In the genomic region with DNA sequence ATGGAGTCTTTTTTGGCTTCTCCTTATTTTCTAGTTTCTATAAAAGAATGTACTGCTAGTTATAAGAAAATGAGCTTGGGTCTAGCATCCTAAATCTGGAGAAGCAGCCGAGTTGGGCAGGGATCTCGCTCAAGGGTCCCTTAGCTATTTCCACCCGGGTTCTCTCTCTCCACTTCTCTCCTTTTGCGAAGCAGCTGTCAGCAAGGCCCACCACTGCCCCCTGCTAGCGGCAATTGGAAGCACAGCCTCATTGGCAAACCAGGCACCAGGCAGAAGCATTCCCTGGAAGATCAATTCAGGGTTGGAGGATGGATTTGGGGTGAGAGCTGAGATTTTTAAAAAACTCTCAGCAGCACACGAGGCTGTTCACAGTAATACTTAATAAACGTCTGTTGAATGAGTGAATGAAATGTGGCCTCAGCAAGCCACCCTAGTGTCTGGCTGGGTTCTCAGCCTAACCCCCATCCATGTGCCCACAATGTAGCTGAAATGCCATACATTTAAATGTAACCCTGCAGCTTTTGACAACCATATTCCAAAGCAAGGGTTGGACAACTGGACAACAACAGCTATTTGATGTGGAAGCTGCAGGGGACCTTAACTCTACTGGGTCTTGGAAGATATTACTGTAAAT, we compare ENCODE assay signal across 1 cellular context.
TF ChIP-seq lines count a peak whose summit lies in the region.

No MANE protein-coding gene starts in this region.

TF ChIP-seq in GM23338, 12 proteins besides CTCF, POLR2A, EP300 and RAD21:
- TF ChIP-seq, protein P1, sequence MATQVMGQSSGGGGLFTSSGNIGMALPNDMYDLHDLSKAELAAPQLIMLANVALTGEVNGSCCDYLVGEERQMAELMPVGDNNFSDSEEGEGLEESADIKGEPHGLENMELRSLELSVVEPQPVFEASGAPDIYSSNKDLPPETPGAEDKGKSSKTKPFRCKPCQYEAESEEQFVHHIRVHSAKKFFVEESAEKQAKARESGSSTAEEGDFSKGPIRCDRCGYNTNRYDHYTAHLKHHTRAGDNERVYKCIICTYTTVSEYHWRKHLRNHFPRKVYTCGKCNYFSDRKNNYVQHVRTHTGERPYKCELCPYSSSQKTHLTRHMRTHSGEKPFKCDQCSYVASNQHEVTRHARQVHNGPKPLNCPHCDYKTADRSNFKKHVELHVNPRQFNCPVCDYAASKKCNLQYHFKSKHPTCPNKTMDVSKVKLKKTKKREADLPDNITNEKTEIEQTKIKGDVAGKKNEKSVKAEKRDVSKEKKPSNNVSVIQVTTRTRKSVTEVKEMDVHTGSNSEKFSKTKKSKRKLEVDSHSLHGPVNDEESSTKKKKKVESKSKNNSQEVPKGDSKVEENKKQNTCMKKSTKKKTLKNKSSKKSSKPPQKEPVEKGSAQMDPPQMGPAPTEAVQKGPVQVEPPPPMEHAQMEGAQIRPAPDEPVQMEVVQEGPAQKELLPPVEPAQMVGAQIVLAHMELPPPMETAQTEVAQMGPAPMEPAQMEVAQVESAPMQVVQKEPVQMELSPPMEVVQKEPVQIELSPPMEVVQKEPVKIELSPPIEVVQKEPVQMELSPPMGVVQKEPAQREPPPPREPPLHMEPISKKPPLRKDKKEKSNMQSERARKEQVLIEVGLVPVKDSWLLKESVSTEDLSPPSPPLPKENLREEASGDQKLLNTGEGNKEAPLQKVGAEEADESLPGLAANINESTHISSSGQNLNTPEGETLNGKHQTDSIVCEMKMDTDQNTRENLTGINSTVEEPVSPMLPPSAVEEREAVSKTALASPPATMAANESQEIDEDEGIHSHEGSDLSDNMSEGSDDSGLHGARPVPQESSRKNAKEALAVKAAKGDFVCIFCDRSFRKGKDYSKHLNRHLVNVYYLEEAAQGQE (IDR thresholded peaks at IDR 0.05; ENCODE audit: unreplicated experiment) = no peak
- TF ChIP-seq, protein P2, sequence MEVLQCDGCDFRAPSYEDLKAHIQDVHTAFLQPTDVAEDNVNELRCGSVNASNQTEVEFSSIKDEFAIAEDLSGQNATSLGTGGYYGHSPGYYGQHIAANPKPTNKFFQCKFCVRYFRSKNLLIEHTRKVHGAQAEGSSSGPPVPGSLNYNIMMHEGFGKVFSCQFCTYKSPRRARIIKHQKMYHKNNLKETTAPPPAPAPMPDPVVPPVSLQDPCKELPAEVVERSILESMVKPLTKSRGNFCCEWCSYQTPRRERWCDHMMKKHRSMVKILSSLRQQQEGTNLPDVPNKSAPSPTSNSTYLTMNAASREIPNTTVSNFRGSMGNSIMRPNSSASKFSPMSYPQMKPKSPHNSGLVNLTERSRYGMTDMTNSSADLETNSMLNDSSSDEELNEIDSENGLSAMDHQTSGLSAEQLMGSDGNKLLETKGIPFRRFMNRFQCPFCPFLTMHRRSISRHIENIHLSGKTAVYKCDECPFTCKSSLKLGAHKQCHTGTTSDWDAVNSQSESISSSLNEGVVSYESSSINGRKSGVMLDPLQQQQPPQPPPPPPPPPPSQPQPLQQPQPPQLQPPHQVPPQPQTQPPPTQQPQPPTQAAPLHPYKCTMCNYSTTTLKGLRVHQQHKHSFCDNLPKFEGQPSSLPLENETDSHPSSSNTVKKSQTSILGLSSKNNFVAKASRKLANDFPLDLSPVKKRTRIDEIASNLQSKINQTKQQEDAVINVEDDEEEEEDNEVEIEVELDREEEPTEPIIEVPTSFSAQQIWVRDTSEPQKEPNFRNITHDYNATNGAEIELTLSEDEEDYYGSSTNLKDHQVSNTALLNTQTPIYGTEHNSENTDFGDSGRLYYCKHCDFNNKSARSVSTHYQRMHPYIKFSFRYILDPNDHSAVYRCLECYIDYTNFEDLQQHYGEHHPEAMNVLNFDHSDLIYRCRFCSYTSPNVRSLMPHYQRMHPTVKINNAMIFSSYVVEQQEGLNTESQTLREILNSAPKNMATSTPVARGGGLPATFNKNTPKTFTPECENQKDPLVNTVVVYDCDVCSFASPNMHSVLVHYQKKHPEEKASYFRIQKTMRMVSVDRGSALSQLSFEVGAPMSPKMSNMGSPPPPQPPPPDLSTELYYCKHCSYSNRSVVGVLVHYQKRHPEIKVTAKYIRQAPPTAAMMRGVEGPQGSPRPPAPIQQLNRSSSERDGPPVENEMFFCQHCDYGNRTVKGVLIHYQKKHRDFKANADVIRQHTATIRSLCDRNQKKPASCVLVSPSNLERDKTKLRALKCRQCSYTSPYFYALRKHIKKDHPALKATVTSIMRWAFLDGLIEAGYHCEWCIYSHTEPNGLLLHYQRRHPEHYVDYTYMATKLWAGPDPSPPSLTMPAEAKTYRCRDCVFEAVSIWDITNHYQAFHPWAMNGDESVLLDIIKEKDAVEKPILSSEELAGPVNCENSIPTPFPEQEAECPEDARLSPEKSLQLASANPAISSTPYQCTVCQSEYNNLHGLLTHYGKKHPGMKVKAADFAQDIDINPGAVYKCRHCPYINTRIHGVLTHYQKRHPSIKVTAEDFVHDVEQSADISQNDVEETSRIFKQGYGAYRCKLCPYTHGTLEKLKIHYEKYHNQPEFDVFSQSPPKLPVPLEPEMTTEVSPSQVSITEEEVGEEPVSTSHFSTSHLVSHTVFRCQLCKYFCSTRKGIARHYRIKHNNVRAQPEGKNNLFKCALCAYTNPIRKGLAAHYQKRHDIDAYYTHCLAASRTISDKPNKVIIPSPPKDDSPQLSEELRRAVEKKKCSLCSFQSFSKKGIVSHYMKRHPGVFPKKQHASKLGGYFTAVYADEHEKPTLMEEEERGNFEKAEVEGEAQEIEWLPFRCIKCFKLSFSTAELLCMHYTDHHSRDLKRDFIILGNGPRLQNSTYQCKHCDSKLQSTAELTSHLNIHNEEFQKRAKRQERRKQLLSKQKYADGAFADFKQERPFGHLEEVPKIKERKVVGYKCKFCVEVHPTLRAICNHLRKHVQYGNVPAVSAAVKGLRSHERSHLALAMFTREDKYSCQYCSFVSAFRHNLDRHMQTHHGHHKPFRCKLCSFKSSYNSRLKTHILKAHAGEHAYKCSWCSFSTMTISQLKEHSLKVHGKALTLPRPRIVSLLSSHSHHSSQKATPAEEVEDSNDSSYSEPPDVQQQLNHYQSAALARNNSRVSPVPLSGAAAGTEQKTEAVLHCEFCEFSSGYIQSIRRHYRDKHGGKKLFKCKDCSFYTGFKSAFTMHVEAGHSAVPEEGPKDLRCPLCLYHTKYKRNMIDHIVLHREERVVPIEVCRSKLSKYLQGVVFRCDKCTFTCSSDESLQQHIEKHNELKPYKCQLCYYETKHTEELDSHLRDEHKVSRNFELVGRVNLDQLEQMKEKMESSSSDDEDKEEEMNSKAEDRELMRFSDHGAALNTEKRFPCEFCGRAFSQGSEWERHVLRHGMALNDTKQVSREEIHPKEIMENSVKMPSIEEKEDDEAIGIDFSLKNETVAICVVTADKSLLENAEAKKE (CRISPR knock-in tag; IDR thresholded peaks at IDR 0.05) = no peak
- TF ChIP-seq ZNF331 (CRISPR knock-in tag; IDR thresholded peaks at IDR 0.05; ENCODE audit: low read depth) (no peak), EZH2phosphoT487 (IDR thresholded peaks at IDR 0.05; ENCODE audit: unreplicated experiment) (no peak), STAT1 (IDR thresholded peaks at IDR 0.05; ENCODE audit: unreplicated experiment) (no peak), JUNB (IDR thresholded peaks at IDR 0.05; ENCODE audit: unreplicated experiment) (no peak), EZH2 (IDR thresholded peaks at IDR 0.05; ENCODE audit: low read depth, unreplicated experiment) (no peak)
TF ChIP-seq in GM23338: peak in this region for 0.
